ENCODE assay signal across 21 cellular contexts in genomic region chr6:4301871-4302270, GRCh38.
"Had no signal": no experiment of that assay in that cellular context is flagged by ENCODE, and none has a peak within 500 bp of the region (broad histone marks: within the 10 kb centered on the region; RNA-seq: fewer than 3 reads in every experiment).

No MANE protein-coding gene starts in this region.

- DNase-seq: activated B cell treated with CpG ODN at 0.5 μM for 24 hours; activated CD4-positive, alpha-beta memory T cell treated with anti-CD3 and anti-CD28 coated beads for 36 hours; activated CD4-positive, alpha-beta T cell treated with anti-CD3 and anti-CD28 coated beads, Interleukin-2, amount 10 ng/mL, durations not matched to agents 7 days and 5 days; activated CD8-positive, alpha-beta memory T cell treated with anti-CD3 and anti-CD28 coated beads for 24 hours; activated effector memory CD4-positive, alpha-beta T cell treated with anti-CD3 and anti-CD28 coated beads, Interleukin-2, amount 50 U/mL, for 16 hours; activated naive CD4-positive, alpha-beta T cell treated with Interleukin-2 at 50 U/mL for 16 hours; activated naive CD8-positive, alpha-beta T cell treated with anti-CD3 and anti-CD28 coated beads, Interleukin-2, amount 50 U/mL, for 24 hours; activated T-cell treated with anti-CD3 and anti-CD28 coated beads, Interleukin-2, amount 50 U/mL, for 4 hours; amygdala; KG1; NCI-H1105; NCI-H1436; NCI-H1694 treated with DMSO at 0.1 percent for 48 hours; NCI-H2029 treated with DMSO at 0.1 percent for 48 hours; NCI-H446; NCI-H524; PC-3; SIG-M5; T-helper 17 cell; T-helper 9 cell had no signal

- ATAC-seq: activated naive CD4-positive, alpha-beta T cell treated with anti-CD3 and anti-CD28 coated beads, Interleukin-2, amount 50 U/mL, for 72 hours; activated naive CD8-positive, alpha-beta T cell treated with anti-CD3 and anti-CD28 coated beads, Interleukin-2, amount 50 U/mL, for 24 hours; activated T-cell treated with anti-CD3 and anti-CD28 coated beads, Interleukin-2, amount 50 U/mL, for 4 hours; PC-3; T-helper 17 cell had no signal
